ENCODE assay signal across 31 cellular contexts in genomic region chr3:18861137-18861536, GRCh38.
DNase-seq lines count a peak whose midpoint lies in the region; ATAC-seq, FAIRE-seq and TF ChIP-seq lines count a peak whose summit lies in the region.
"Had no signal": no experiment of that assay in that cellular context is flagged by ENCODE, and none has a peak within 500 bp of the region (broad histone marks: within the 10 kb centered on the region; RNA-seq: fewer than 3 reads in every experiment).

No MANE protein-coding gene starts in this region.

- TF ChIP-seq RAD21 in HepG2 (CRISPR knock-in tag; IDR thresholded peaks at IDR 0.05) (no peak), K562 (CRISPR knock-in tag; conservative IDR thresholded peaks at IDR 0.05 in 1 of 2, IDR thresholded peaks at IDR 0.05 in 1 of 2) (no peak)

- TF ChIP-seq POLR2A in HepG2 (IDR thresholded peaks at IDR 0.05; ENCODE audit: insufficient read depth in 1 of 2, low read depth in 2 of 2, low read length in 2 of 2) = no peak
- no peak for TF ChIP-seq POLR2A in right lobe of liver (IDR thresholded peaks at IDR 0.05)
- no peak for TF ChIP-seq POLR2A in K562 (conservative IDR thresholded peaks at IDR 0.05)

- H3K79me2 ChIP-seq in HepG2 (ENCODE audit: insufficient read depth, low read length) (no peaks in the 10 kb centered on the region), K562 (ENCODE audit: control insufficient read depth, insufficient read depth, low read length) (no peaks in the 10 kb centered on the region)

- no peaks in the 10 kb centered on the region for H3K9me3 ChIP-seq in HepG2 (ENCODE audit: low read length)
- H3K9me3 ChIP-seq in right lobe of liver = no peaks in the 10 kb centered on the region
- no peaks in the 10 kb centered on the region; the same call in 1 of the 2 replicates for H3K9me3 ChIP-seq in K562 (replicated peaks; ENCODE audit: control insufficient read depth, insufficient read depth, low read depth, low read length)
- H3K9me3 ChIP-seq: A549; BE2C; BLaER1; BLaER1 treated with 17β-estradiol and CSF1 and Interleukin-3, amounts not matched to agents 10 nM and 100 nM had no signal

- TF ChIP-seq EP300 in HepG2 (IDR thresholded peaks at IDR 0.05; ENCODE audit: low read depth in 2 of 2, low read length in 2 of 2) (no peak), HepG2 (CRISPR knock-in tag; IDR thresholded peaks at IDR 0.05; ENCODE audit: borderline replicate concordance) (no peak), K562 (IDR thresholded peaks at IDR 0.05; ENCODE audit: low read length) (no peak)

- no peak overlapping the region for H3K9ac ChIP-seq in HepG2 (ENCODE audit: insufficient read depth, low read depth, low read length)
- no peak overlapping the region for H3K9ac ChIP-seq in K562 (ENCODE audit: insufficient read depth in 1 of 2, low read depth in 2 of 2, low read length in 2 of 2)
- H3K9ac ChIP-seq: BLaER1; BLaER1 treated with 17β-estradiol and CSF1 and Interleukin-3, amounts not matched to agents 10 nM and 100 nM had no signal

- H4K20me1 ChIP-seq in HepG2 (ENCODE audit: insufficient read depth, low read length) (no peaks in the 10 kb centered on the region), K562 (replicated peaks; ENCODE audit: control insufficient read depth, insufficient read depth, low read length) (no peaks in the 10 kb centered on the region)
- H4K20me1 ChIP-seq: BLaER1; BLaER1 treated with 17β-estradiol and CSF1 and Interleukin-3, amounts not matched to agents 10 nM and 100 nM had no signal

- POLR2A ChIA-PET in HepG2 (lab: Yijun Ruan, JAX) (no interaction called here), K562 (lab: Yijun Ruan, JAX) (no interaction called here)

- FAIRE-seq in HepG2 (lab: Jason Lieb, UNC) (no peak), K562 (lab: Jason Lieb, UNC) (no peak)
- FAIRE-seq: A204.1, A549, D721Med had no signal

- H3K4me3 ChIP-seq in HepG2 (replicated peaks in 1 of 3; ENCODE audit: insufficient read depth in 1 of 3, low read depth in 2 of 3, low read length in 3 of 3) = no peak overlapping the region
- H3K4me3 ChIP-seq in right lobe of liver = no peak overlapping the region
- no peak overlapping the region for H3K4me3 ChIP-seq in K562
- H3K4me3 ChIP-seq: A549; BLaER1; BLaER1 treated with 17β-estradiol and CSF1 and Interleukin-3, amounts not matched to agents 10 nM and 100 nM had no signal

- no peak overlapping the region for H3K4me2 ChIP-seq in HepG2 (ENCODE audit: low read depth, low read length)
- no peak overlapping the region for H3K4me2 ChIP-seq in K562 (ENCODE audit: insufficient read depth, low read length)
- H3K4me2 ChIP-seq: A549; BLaER1; BLaER1 treated with 17β-estradiol and CSF1 and Interleukin-3, amounts not matched to agents 10 nM and 100 nM had no signal

- no TSS peak for BruUV-seq in HepG2 (replicated peaks; lab: Mats Ljungman, UMichigan)
- no TSS peak for BruUV-seq in K562 (replicated peaks; lab: Mats Ljungman, UMichigan)

- no peak for TF ChIP-seq CTCF in HepG2 (CRISPR knock-in tag; IDR thresholded peaks at IDR 0.05)
- no peak for TF ChIP-seq CTCF in right lobe of liver (IDR thresholded peaks at IDR 0.05)
- TF ChIP-seq CTCF in K562 (IDR thresholded peaks at IDR 0.05 in 2 of 3, conservative IDR thresholded peaks at IDR 0.05 in 1 of 3; ENCODE audit: insufficient read depth in 2 of 3, low read depth in 1 of 3, low read length in 3 of 3) = no peak

- H3K36me3 ChIP-seq in HepG2 (replicated peaks in 1 of 2; ENCODE audit: control insufficient read depth in 1 of 2, insufficient read depth in 2 of 2, low read length in 2 of 2) (no peaks in the 10 kb centered on the region), right lobe of liver (no peaks in the 10 kb centered on the region), K562 (ENCODE audit: control insufficient read depth, insufficient read depth, low read length) (no peaks in the 10 kb centered on the region)
- H3K36me3 ChIP-seq: BE2C; BLaER1; BLaER1 treated with 17β-estradiol and CSF1 and Interleukin-3, amounts not matched to agents 10 nM and 100 nM had no signal

- in situ Hi-C loops in HepG2 (cut with HindIII; ENCODE audit: extremely low pct_ligation_motif_present, low pct_unique_long_range_greater_than_20kb) = no loop called here
- in situ Hi-C loops in K562 (cut with MboI) = no loop called here

- H3K27ac ChIP-seq in HepG2 (ENCODE audit: extremely low read length, insufficient read depth, low read length) (no peak overlapping the region), right lobe of liver (no peak overlapping the region), K562 (ENCODE audit: extremely low read depth, low read depth, low read length) (no peak overlapping the region)
- H3K27ac ChIP-seq: 22Rv1; A549; BLaER1; BLaER1 treated with 17β-estradiol and CSF1 and Interleukin-3, amounts not matched to agents 10 nM and 100 nM; C4-2B had no signal

- DNase-seq in HepG2 (ENCODE audit: low spot score) (no peak), right lobe of liver (no peak), K562 (ENCODE audit: extremely low read depth in 1 of 4, low spot score in 3 of 4) (no peak), AG08396 (ENCODE audit: low spot score) (no peak)
- DNase-seq: 8988T; ACHN; AML-193; BE2C; C1 segment of cervical spinal cord; Caco-2; Calu3; CD4-positive, alpha-beta memory T cell; CD4-positive, alpha-beta T cell; CD4-positive, CD25-positive, alpha-beta regulatory T cell; CD8-positive, alpha-beta memory T cell; CD8-positive, alpha-beta T cell; COR-L47; DMS 273 treated with DMSO at 0.1 percent for 48 hours; DMS153; DMS53; DMS79; DMS79 treated with DMSO at 0.1 percent for 48 hours; DND-41; EL had no signal

- intact Hi-C loops in HepG2 (cut with micrococcal nuclease; ENCODE audit: unreplicated experiment) = no loop called here
- intact Hi-C loops in right lobe of liver (cut with DNase I) = no loop called here
- intact Hi-C loops in K562 (cut with micrococcal nuclease) = no loop called here

- no peaks in the 10 kb centered on the region for H3K4me1 ChIP-seq in HepG2 (ENCODE audit: insufficient read depth, low read length)
- no peaks in the 10 kb centered on the region for H3K4me1 ChIP-seq in right lobe of liver
- H3K4me1 ChIP-seq in K562 (replicated peaks in 1 of 2; ENCODE audit: control insufficient read depth in 2 of 2, insufficient read depth in 2 of 2, low read length in 2 of 2) = no peaks in the 10 kb centered on the region
- H3K4me1 ChIP-seq: A549; BE2C; BLaER1; BLaER1 treated with 17β-estradiol and CSF1 and Interleukin-3, amounts not matched to agents 10 nM and 100 nM had no signal

- H3K27me3 ChIP-seq in HepG2 (ENCODE audit: control insufficient read depth in 1 of 2, insufficient read depth in 2 of 2, low read length in 2 of 2) (no peaks in the 10 kb centered on the region), right lobe of liver (no peaks in the 10 kb centered on the region), K562 (ENCODE audit: control insufficient read depth in 2 of 2, insufficient read depth in 2 of 2, low read length in 2 of 2) (no peaks in the 10 kb centered on the region)
- H3K27me3 ChIP-seq: BE2C; BLaER1; BLaER1 treated with 17β-estradiol and CSF1 and Interleukin-3, amounts not matched to agents 10 nM and 100 nM had no signal

- H3K9me1 ChIP-seq in K562 (ENCODE audit: control insufficient read depth, insufficient read depth, low read length) = no peaks in the 10 kb centered on the region

- WGBS in HepG2 (ENCODE audit: low lambda C conversion rate) = 2% methylated on average over 3 of the region's 3 CpGs
- 39% methylated on average over 3 of the region's 3 CpGs for WGBS in right lobe of liver (ENCODE audit: insufficient coverage, low coverage, low lambda C conversion rate, missing lambda C conversion rate)
- WGBS in K562 (ENCODE audit: insufficient coverage, low coverage, missing lambda C conversion rate) = 0% methylated on average over 3 of the region's 3 CpGs

- ATAC-seq in HepG2 (no peak), right lobe of liver (no peak), K562 (no peak)
- ATAC-seq: A549; CD8-positive, alpha-beta T cell had no signal

- CTCF ChIA-PET in HepG2 (lab: Yijun Ruan, JAX; ENCODE audit: low intra/inter-chr PET ratio, low total read pairs) = no interaction called here
- CTCF ChIA-PET in K562 (lab: Yijun Ruan, JAX; ENCODE audit: low intra/inter-chr PET ratio) = no interaction called here

- H2AFZ ChIP-seq in HepG2 (ENCODE audit: low read length) = no peak overlapping the region
- no peak overlapping the region for H2AFZ ChIP-seq in K562 (ENCODE audit: low read depth, low read length)

TF ChIP-seq in HepG2, 621 proteins besides CTCF, POLR2A, EP300 and RAD21 (continues in another document):
- no peak for TF ChIP-seq IRX3 (CRISPR knock-in tag; IDR thresholded peaks at IDR 0.05; ENCODE audit: borderline replicate concordance, low read depth)
- no peak for TF ChIP-seq ZFP82 (CRISPR knock-in tag; IDR thresholded peaks at IDR 0.05; ENCODE audit: borderline replicate concordance)
- TF ChIP-seq PHF20 (CRISPR knock-in tag; IDR thresholded peaks at IDR 0.05) = no peak
- 0 out of 2 replicates have a peak, but pooled peaks have one; percentile 73 for TF ChIP-seq PCBP1 (IDR thresholded peaks at IDR 0.05; ENCODE audit: borderline replicate concordance, low read depth, low read length)
- TF ChIP-seq TBX2 (CRISPR knock-in tag; IDR thresholded peaks at IDR 0.05; ENCODE audit: borderline replicate concordance) = no peak
- TF ChIP-seq PRPF4 (IDR thresholded peaks at IDR 0.05; ENCODE audit: low read depth, low read length, poor library complexity, severe bottlenecking) = no peak
- no peak for TF ChIP-seq JDP2 (CRISPR knock-in tag; IDR thresholded peaks at IDR 0.05; ENCODE audit: borderline replicate concordance)

TF ChIP-seq in K562, 482 proteins besides CTCF, POLR2A, EP300 and RAD21:
- TF ChIP-seq HNRNPK (IDR thresholded peaks at IDR 0.05; ENCODE audit: low read depth, low read length, poor library complexity, severe bottlenecking) (peak; percentile 97), PCBP2 (IDR thresholded peaks at IDR 0.05; ENCODE audit: low read depth, low read length, poor library complexity, severe bottlenecking) (peak; percentile 94), RAD51 (IDR thresholded peaks at IDR 0.05; ENCODE audit: borderline replicate concordance, low read depth) (no peak), PCBP1 (IDR thresholded peaks at IDR 0.05; ENCODE audit: low read depth, low read length, poor library complexity, severe bottlenecking) (peak; percentile 90)
TF ChIP-seq in K562: peak in this region for 3.

Comparison
In these comparisons a context has a peak if more than half of its experiments do, and no peak if none do; other contexts are left out.
1. Of the 241 proteins assayed by ChIP-seq in both HepG2 and K562: peak only in HepG2: none; only in K562: PCBP2; in both: HNRNPK and PCBP1; in neither: 238.